9 cellular contexts compared by ENCODE assay signal in genomic region chr2:201261471-201261870, GRCh38. TPM values are rescaled to one million over a fixed set of nuclear protein-coding genes. Genes with fewer than 3 reads are reported as not detected.
DNase-seq lines count a peak whose midpoint lies in the region; ATAC-seq and TF ChIP-seq lines count a peak whose summit lies in the region.
"Had no signal": no experiment of that assay in that cellular context is flagged by ENCODE, and none has a peak within 500 bp of the region (broad histone marks: within the 10 kb centered on the region; RNA-seq: fewer than 3 reads in every experiment).

No MANE protein-coding gene starts in this region.

- no peaks in the 10 kb centered on the region for H3K9me3 Mint-ChIP-seq in activated naive CD8-positive, alpha-beta T cell (ENCODE audit: low read depth)

- H2BK15ac ChIP-seq in mesendoderm (replicated peaks; ENCODE audit: low read depth), result no peak overlapping the region

- H3K9ac ChIP-seq in DND-41 (ENCODE audit: low read depth, low read length), result peak overlapping the region; percentile 78
- H3K9ac ChIP-seq in skeletal muscle satellite cell (ENCODE audit: low read depth, low read length), result no peak overlapping the region
- H3K9ac ChIP-seq in mesendoderm (ENCODE audit: low read length), result no peak overlapping the region

- ATAC-seq in DND-41 (ENCODE audit: insufficient read depth, low read depth) (no peak), GM21447 (IDR thresholded peaks at IDR 0.05; ENCODE audit: unreplicated experiment) (no peak)

- H3K4me3 Mint-ChIP-seq in activated naive CD8-positive, alpha-beta T cell, result peak overlapping the region; percentile 96

- H3K36me3 ChIP-seq in DND-41 (ENCODE audit: insufficient read depth, low read length) (peaks cover 10% of the 10 kb centered on the region), skeletal muscle satellite cell (ENCODE audit: insufficient read depth, low read length) (peaks cover under 1% of the 10 kb centered on the region), mesendoderm (ENCODE audit: control insufficient read depth, insufficient read depth, low read length) (no peaks in the 10 kb centered on the region)
- H3K36me3 ChIP-seq: MG63 had no signal

- H3K4me3 ChIP-seq in DND-41 (ENCODE audit: low read depth in 1 of 2, low read length in 2 of 2), result peak overlapping the region; percentile 36 to 63; a peak in 3 of 4 replicates
- H3K4me3 ChIP-seq in skeletal muscle satellite cell (ENCODE audit: low read length), result no peak overlapping the region
- H3K4me3 ChIP-seq in mesendoderm (ENCODE audit: low read length), result no peak overlapping the region
- H3K4me3 ChIP-seq: MG63 had no signal

- H2AFZ ChIP-seq in DND-41 (ENCODE audit: low read depth, low read length), result no peak overlapping the region

- peaks cover 13% of the 10 kb centered on the region for H3K36me3 Mint-ChIP-seq in activated naive CD8-positive, alpha-beta T cell

- peak overlapping the region; percentile 83 for H3K4me2 ChIP-seq in DND-41 (ENCODE audit: insufficient read depth, low read length)
- H3K4me2 ChIP-seq in skeletal muscle satellite cell (ENCODE audit: low read length), result peak overlapping the region; percentile 51
- no peak overlapping the region for H3K4me2 ChIP-seq in mesendoderm (ENCODE audit: low read length)

- no peak overlapping the region for H2BK120ac ChIP-seq in mesendoderm (ENCODE audit: low read depth, low read length)

- no peak overlapping the region for H3K4ac ChIP-seq in mesendoderm (ENCODE audit: low read depth, low read length)

- H3K4me1 Mint-ChIP-seq in activated naive CD8-positive, alpha-beta T cell (ENCODE audit: low read depth), result peaks cover 88% of the 10 kb centered on the region

- peak overlapping the region; percentile 95 for H3K27ac Mint-ChIP-seq in activated naive CD8-positive, alpha-beta T cell

- H3K18ac ChIP-seq in mesendoderm (ENCODE audit: low read length), result no peak overlapping the region

- H3K79me2 ChIP-seq in DND-41 (ENCODE audit: insufficient read depth, low read length) (peaks cover 81% of the 10 kb centered on the region), mesendoderm (ENCODE audit: control insufficient read depth, insufficient read depth, low read length) (no peaks in the 10 kb centered on the region)

- no peak overlapping the region for H4K8ac ChIP-seq in mesendoderm (ENCODE audit: low read depth, low read length)

- H3K27ac ChIP-seq in DND-41 (ENCODE audit: low read length), result peak overlapping the region; percentile 84
- no peak overlapping the region for H3K27ac ChIP-seq in mesendoderm (ENCODE audit: low read depth, low read length)

- peaks cover 35% of the 10 kb centered on the region for H4K20me1 ChIP-seq in DND-41 (ENCODE audit: insufficient read depth, low read length)

- H3K56ac ChIP-seq in mesendoderm (ENCODE audit: low read length), result no peak overlapping the region

- H3K23ac ChIP-seq in mesendoderm (ENCODE audit: low read length), result no peak overlapping the region

- H3K9me3 ChIP-seq in DND-41 (ENCODE audit: insufficient read depth, low read length, severe bottlenecking) (no peaks in the 10 kb centered on the region), skeletal muscle satellite cell (replicated peaks; ENCODE audit: low read length) (no peaks in the 10 kb centered on the region)
- H3K9me3 ChIP-seq: MG63 had no signal

- H2AK5ac ChIP-seq in mesendoderm (ENCODE audit: low read length), result no peak overlapping the region

- no peaks in the 10 kb centered on the region for H3K79me1 ChIP-seq in mesendoderm (ENCODE audit: low read length)

- WGBS in mesendoderm (ENCODE audit: extremely low coverage, insufficient coverage, low lambda C conversion rate), result no CpG with 5 or more reads among the region's 9 CpGs

- no peaks in the 10 kb centered on the region for H3K27me3 Mint-ChIP-seq in activated naive CD8-positive, alpha-beta T cell

- H3K4me1 ChIP-seq in DND-41 (ENCODE audit: insufficient read depth, low read length), result peaks cover 89% of the 10 kb centered on the region
- H3K4me1 ChIP-seq in skeletal muscle satellite cell (ENCODE audit: control insufficient read depth, insufficient read depth, low read length), result peaks cover 31% of the 10 kb centered on the region
- peaks cover 9% of the 10 kb centered on the region for H3K4me1 ChIP-seq in mesendoderm (ENCODE audit: control insufficient read depth, low read depth, low read length)

- TF ChIP-seq CTCF in DND-41 (IDR thresholded peaks at IDR 0.05; ENCODE audit: borderline replicate concordance, extremely low read depth, low read length, poor library complexity, severe bottlenecking), result peak; percentile 20
- TF ChIP-seq CTCF in GM20000 (IDR thresholded peaks at IDR 0.05; ENCODE audit: extremely low read depth, missing control alignments), result no peak

- no peak overlapping the region for H2BK5ac ChIP-seq in mesendoderm (ENCODE audit: low read length)

- peak; percentile 54 for DNase-seq in DND-41
- peak; percentile 21 to 89 (median 50) for DNase-seq in T-helper 2 cell
- DNase-seq in GM20000 (ENCODE audit: low spot score), result no peak
- no peak for DNase-seq in mesendoderm
- no peak for DNase-seq in EL
- DNase-seq: MG63 had no signal

- H4K5ac ChIP-seq in mesendoderm (ENCODE audit: low read length), result no peak overlapping the region

- no peaks in the 10 kb centered on the region for H3K27me3 ChIP-seq in DND-41 (ENCODE audit: insufficient read depth, low read length, poor library complexity)
- H3K27me3 ChIP-seq in skeletal muscle satellite cell (ENCODE audit: control insufficient read depth, insufficient read depth, low read length), result no peaks in the 10 kb centered on the region
- no peaks in the 10 kb centered on the region for H3K27me3 ChIP-seq in mesendoderm (ENCODE audit: insufficient read depth, low read length, poor library complexity)
- H3K27me3 ChIP-seq: MG63 had no signal

RNA-seq across cellular contexts. Expression of gene CASP8, which starts 1.1 kb away (rescaled TPM):
- total RNA-seq in skeletal muscle satellite cell (2012; rRNA removed), result 33.7 and 47.8 TPM in 2 replicates
- polyA plus RNA-seq in mesendoderm (2013, experiment 1 of 2), result 5.6 TPM
- polyA plus RNA-seq in mesendoderm (2013, experiment 2 of 2), result 6.0 TPM

Comparison
In these comparisons a context has a peak if more than half of its experiments do, and no peak if none do; other contexts are left out.
1. DNase-seq: peak in DND-41 (single experiment) and T-helper 2 cell (5 of 5); none in GM20000 (single experiment), mesendoderm (single experiment) and EL (single experiment).
2. H3K4me3 ChIP-seq: peak in DND-41 (2 of 2); none in skeletal muscle satellite cell (single experiment) and mesendoderm (single experiment).